ENCODE assay signal across 5 cellular contexts in genomic region chr6:115768469-115768868, GRCh38.
"Had no signal": no experiment of that assay in that cellular context is flagged by ENCODE, and none has a peak within 500 bp of the region (broad histone marks: within the 10 kb centered on the region; RNA-seq: fewer than 3 reads in every experiment).

No MANE protein-coding gene starts in this region.

- ATAC-seq: HepG2, K562 had no signal

- H3K4me3 ChIP-seq: K562 had no signal

- DNase-seq: IMR-90, KBM-7 had no signal

- H3K27ac ChIP-seq: HL-60 had no signal
